1 cellular context compared by ENCODE assay signal in genomic region chr19:1275976-1276619, GRCh38.
TF ChIP-seq lines count a peak whose summit lies in the region.

No MANE protein-coding gene starts in this region.

TF ChIP-seq in K562, 482 proteins besides CTCF, POLR2A, EP300 and RAD21 (continues in another document):
- TF ChIP-seq SRSF7 (optimal IDR thresholded peaks at IDR 0.05; ENCODE audit: low read depth, low read length) (no peak), CLOCK (CRISPR knock-in tag; IDR thresholded peaks at IDR 0.05; ENCODE audit: borderline replicate concordance) (no peak), EGR1 (conservative IDR thresholded peaks at IDR 0.05) (peak; percentile 100), SLC30A9 (CRISPR knock-in tag; IDR thresholded peaks at IDR 0.05) (no peak), ZNF785 (CRISPR knock-in tag; IDR thresholded peaks at IDR 0.05) (no peak), ZNF511 (CRISPR knock-in tag; IDR thresholded peaks at IDR 0.05) (peak; percentile 11; the same call in 1 of the 2 replicates), ZNF830 (CRISPR knock-in tag; IDR thresholded peaks at IDR 0.05) (no peak), POLR3G (IDR thresholded peaks at IDR 0.05; ENCODE audit: extremely low read depth, insufficient read length, insufficient replicate concordance) (no peak), MYC (IDR thresholded peaks at IDR 0.05; ENCODE audit: low read depth, low read length) (no peak), MYC (CRISPR knock-in tag; IDR thresholded peaks at IDR 0.05; ENCODE audit: borderline replicate concordance, low read depth) (peak; percentile 89; the same call in 1 of the 2 replicates), ZNF696 (CRISPR knock-in tag; conservative IDR thresholded peaks at IDR 0.05) (no peak), ZNF184 (CRISPR knock-in tag; IDR thresholded peaks at IDR 0.05) (no peak), ZNF445 (CRISPR knock-in tag; IDR thresholded peaks at IDR 0.05; ENCODE audit: low read depth) (no peak), SMARCE1 (IDR thresholded peaks at IDR 0.05) (no peak), HOXB6 (CRISPR knock-in tag; IDR thresholded peaks at IDR 0.05; ENCODE audit: borderline replicate concordance) (no peak), DEAF1 (CRISPR knock-in tag; IDR thresholded peaks at IDR 0.05) (no peak), YY1 (IDR thresholded peaks at IDR 0.05; ENCODE audit: borderline replicate concordance in 1 of 3, control insufficient read depth in 1 of 3, extremely low read depth in 1 of 3, insufficient read depth in 3 of 3, insufficient read length in 1 of 3, insufficient replicate concordance in 2 of 3, low read depth in 1 of 3, low read length in 2 of 3) (no peak), EP400 (IDR thresholded peaks at IDR 0.05) (peak; percentile 52; the same call in 1 of the 2 replicates), CHD1 (IDR thresholded peaks at IDR 0.05; ENCODE audit: low read length) (no peak), C11orf30 (IDR thresholded peaks at IDR 0.05; ENCODE audit: low read depth) (no peak), MGA (IDR thresholded peaks at IDR 0.05) (peak; percentile 92), NFATC3 (IDR thresholded peaks at IDR 0.05) (no peak), BRCA1 (IDR thresholded peaks at IDR 0.05) (no peak), BRCA1 (CRISPR knock-in tag; IDR thresholded peaks at IDR 0.05) (no peak), ZNF12 (CRISPR knock-in tag; IDR thresholded peaks at IDR 0.05) (no peak), PHF8 (IDR thresholded peaks at IDR 0.05; ENCODE audit: borderline replicate concordance, low read length) (peak; percentile 25; the same call in 1 of the 2 replicates), NBN (IDR thresholded peaks at IDR 0.05; ENCODE audit: low read depth) (no peak), CXXC5 (CRISPR knock-in tag; IDR thresholded peaks at IDR 0.05) (no peak), BRD4 (IDR thresholded peaks at IDR 0.05) (no peak), ZNF197 (CRISPR knock-in tag; IDR thresholded peaks at IDR 0.05; ENCODE audit: low read depth) (no peak), COPS2 (conservative IDR thresholded peaks at IDR 0.05) (no peak), KDM4B (IDR thresholded peaks at IDR 0.05; ENCODE audit: borderline replicate concordance in 2 of 2, low read depth in 1 of 2) (0 out of 4 replicates have a peak, but pooled peaks of 1 of the 2 experiments have one; percentile 75), ZBTB17 (CRISPR knock-in tag; IDR thresholded peaks at IDR 0.05) (0 out of 2 replicates have a peak, but pooled peaks have one; percentile 16), HNRNPL (IDR thresholded peaks at IDR 0.05; ENCODE audit: low read depth, low read length) (peak; percentile 83; the same call in 1 of the 2 replicates), SP1 (CRISPR knock-in tag; IDR thresholded peaks at IDR 0.05) (peak; percentile 34; the same call in 1 of the 2 replicates), LCOR (CRISPR knock-in tag; IDR thresholded peaks at IDR 0.05) (0 out of 2 replicates have a peak, but pooled peaks have one; percentile 61), GTF2E2 (tag; IDR thresholded peaks at IDR 0.05) (no peak), MITF (IDR thresholded peaks at IDR 0.05) (no peak; the same call in 1 of the 2 replicates), TEAD4 (IDR thresholded peaks at IDR 0.05; ENCODE audit: low read length) (peak; percentile 85), TEAD4 (CRISPR knock-in tag; IDR thresholded peaks at IDR 0.05; ENCODE audit: borderline replicate concordance) (no peak), MTA1 (IDR thresholded peaks at IDR 0.05; ENCODE audit: borderline replicate concordance) (no peak)
- TF ChIP-seq, protein P1, sequence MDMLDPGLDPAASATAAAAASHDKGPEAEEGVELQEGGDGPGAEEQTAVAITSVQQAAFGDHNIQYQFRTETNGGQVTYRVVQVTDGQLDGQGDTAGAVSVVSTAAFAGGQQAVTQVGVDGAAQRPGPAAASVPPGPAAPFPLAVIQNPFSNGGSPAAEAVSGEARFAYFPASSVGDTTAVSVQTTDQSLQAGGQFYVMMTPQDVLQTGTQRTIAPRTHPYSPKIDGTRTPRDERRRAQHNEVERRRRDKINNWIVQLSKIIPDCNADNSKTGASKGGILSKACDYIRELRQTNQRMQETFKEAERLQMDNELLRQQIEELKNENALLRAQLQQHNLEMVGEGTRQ (CRISPR knock-in tag; IDR thresholded peaks at IDR 0.05) = no peak
- TF ChIP-seq, protein P2, sequence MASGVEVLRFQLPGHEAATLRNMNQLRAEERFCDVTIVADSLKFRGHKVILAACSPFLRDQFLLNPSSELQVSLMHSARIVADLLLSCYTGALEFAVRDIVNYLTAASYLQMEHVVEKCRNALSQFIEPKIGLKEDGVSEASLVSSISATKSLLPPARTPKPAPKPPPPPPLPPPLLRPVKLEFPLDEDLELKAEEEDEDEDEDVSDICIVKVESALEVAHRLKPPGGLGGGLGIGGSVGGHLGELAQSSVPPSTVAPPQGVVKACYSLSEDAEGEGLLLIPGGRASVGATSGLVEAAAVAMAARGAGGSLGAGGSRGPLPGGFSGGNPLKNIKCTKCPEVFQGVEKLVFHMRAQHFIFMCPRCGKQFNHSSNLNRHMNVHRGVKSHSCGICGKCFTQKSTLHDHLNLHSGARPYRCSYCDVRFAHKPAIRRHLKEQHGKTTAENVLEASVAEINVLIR (CRISPR knock-in tag; IDR thresholded peaks at IDR 0.05) = no peak
- TF ChIP-seq, protein P3, sequence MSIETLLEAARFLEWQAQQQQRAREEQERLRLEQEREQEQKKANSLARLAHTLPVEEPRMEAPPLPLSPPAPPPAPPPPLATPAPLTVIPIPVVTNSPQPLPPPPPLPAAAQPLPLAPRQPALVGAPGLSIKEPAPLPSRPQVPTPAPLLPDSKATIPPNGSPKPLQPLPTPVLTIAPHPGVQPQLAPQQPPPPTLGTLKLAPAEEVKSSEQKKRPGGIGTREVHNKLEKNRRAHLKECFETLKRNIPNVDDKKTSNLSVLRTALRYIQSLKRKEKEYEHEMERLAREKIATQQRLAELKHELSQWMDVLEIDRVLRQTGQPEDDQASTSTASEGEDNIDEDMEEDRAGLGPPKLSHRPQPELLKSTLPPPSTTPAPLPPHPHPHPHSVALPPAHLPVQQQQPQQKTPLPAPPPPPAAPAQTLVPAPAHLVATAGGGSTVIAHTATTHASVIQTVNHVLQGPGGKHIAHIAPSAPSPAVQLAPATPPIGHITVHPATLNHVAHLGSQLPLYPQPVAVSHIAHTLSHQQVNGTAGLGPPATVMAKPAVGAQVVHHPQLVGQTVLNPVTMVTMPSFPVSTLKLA (conservative IDR thresholded peaks at IDR 0.05) = peak; percentile 76 to 78
